In the genomic region with DNA sequence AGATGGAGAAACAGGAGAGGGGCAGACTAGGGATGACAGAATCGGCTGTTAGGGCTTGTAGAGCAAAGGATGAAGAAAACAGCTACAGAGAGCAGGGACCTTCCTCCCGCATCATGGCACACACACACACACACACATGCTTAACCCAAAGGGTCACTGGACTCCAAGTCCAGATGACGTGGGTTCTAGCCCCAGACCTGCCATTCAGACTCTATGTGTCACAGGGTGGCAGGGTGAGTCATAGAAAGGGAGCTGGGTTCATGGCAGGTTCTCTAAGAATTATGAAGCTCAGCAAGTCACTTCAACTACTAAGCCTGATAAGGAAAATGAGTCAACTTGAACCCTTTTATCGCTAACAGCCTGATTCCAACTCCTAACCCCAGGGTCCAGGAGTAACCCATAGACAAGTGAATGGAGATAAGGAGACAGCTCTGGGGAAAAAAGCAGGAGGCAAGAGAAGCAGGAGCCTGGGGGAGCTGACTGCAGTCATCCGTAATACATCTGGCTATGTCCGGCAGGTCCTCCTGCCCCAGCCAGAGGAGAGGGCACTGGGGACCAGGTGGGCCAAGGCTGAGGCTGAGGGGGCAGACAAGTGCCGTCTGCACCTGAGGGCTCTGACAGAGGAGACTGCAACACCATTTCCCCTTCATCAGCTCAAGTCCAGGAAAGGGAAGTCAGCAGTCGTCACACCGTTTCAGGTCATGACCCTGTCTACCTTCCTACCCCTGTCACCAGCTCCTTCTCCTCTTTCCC, we compare ENCODE assay signal across 8 cellular contexts. TPM values are rescaled to one million over a fixed set of nuclear protein-coding genes. Genes with fewer than 3 reads are reported as not detected.
DNase-seq lines count a peak whose midpoint lies in the region; ATAC-seq and TF ChIP-seq lines count a peak whose summit lies in the region.

No MANE protein-coding gene starts in this region.

- POLR2A ChIA-PET in AG04449 (lab: Yijun Ruan, JAX), result interaction anchor here (0.9 to 1.2 kb wide), 5 partner anchors 9 to 189 kb away, joined by 3 to 6 read pairs (median 4); a partner anchor contains a TSS
- POLR2A ChIA-PET in activated naive CD8-positive, alpha-beta T cell treated with anti-CD3 and anti-CD28 coated beads, Interleukin-2, amount 10 ng/mL, durations not matched to agents 7 days and 5 days (lab: Charles Lee), result interaction anchor here (0.7 to 3.6 kb wide), 10 partner anchors 9 to 287 kb away, joined by 3 to 41 read pairs (median 4); a partner anchor contains a TSS

- H3K4me3 Mint-ChIP-seq in activated naive CD8-positive, alpha-beta T cell treated with anti-CD3 and anti-CD28 coated beads, Interleukin-2, amount 10 ng/mL, durations not matched to agents 7 days and 5 days, result peak overlapping the region; percentile 65

- DNase-seq in AG04449 (ENCODE audit: low read depth, low spot score) (peak; percentile 77), iris pigment epithelial cell (ENCODE audit: low read depth) (peak; percentile 97), thoracic aorta (ENCODE audit: low spot score) (peak; percentile 93), NCI-H2029 treated with DMSO at 0.1 percent for 48 hours (lab: John Stamatoyannopoulos, UW) (no peak)
- DNase-seq in activated naive CD8-positive, alpha-beta T cell treated with anti-CD3 and anti-CD28 coated beads, Interleukin-2, amount 10 ng/mL, durations not matched to agents 7 days and 5 days, result no peak

- no peaks in the 10 kb centered on the region for H3K27me3 ChIP-seq in thoracic aorta (replicated peaks; ENCODE audit: insufficient read depth)

- TF ChIP-seq CTCF in AG04449 (IDR thresholded peaks at IDR 0.05; ENCODE audit: insufficient read depth, low read length, missing control alignments), result no peak
- no peak for TF ChIP-seq CTCF in thoracic aorta (IDR thresholded peaks at IDR 0.05)

- H3K9me3 Mint-ChIP-seq in activated naive CD8-positive, alpha-beta T cell treated with anti-CD3 and anti-CD28 coated beads, Interleukin-2, amount 10 ng/mL, durations not matched to agents 7 days and 5 days, result no peaks in the 10 kb centered on the region

- peak overlapping the region; percentile 84 for H3K27ac ChIP-seq in KOPT-K1 (ENCODE audit: low read depth, low read length, poor library complexity, severe bottlenecking)
- H3K27ac ChIP-seq in thoracic aorta, result peak overlapping the region; percentile 98 to 99

- peaks cover 4% of the 10 kb centered on the region for H3K36me3 Mint-ChIP-seq in activated naive CD8-positive, alpha-beta T cell treated with anti-CD3 and anti-CD28 coated beads, Interleukin-2, amount 10 ng/mL, durations not matched to agents 7 days and 5 days

- no peaks in the 10 kb centered on the region for H3K36me3 ChIP-seq in KOPT-K1 (ENCODE audit: insufficient read depth, low read length)
- no peaks in the 10 kb centered on the region for H3K36me3 ChIP-seq in thoracic aorta

- no peaks in the 10 kb centered on the region for H3K27me3 Mint-ChIP-seq in activated naive CD8-positive, alpha-beta T cell treated with anti-CD3 and anti-CD28 coated beads, Interleukin-2, amount 10 ng/mL, durations not matched to agents 7 days and 5 days

- H3K27ac Mint-ChIP-seq in activated naive CD8-positive, alpha-beta T cell treated with anti-CD3 and anti-CD28 coated beads, Interleukin-2, amount 10 ng/mL, durations not matched to agents 7 days and 5 days, result peak overlapping the region; percentile 88

- CTCF ChIA-PET in AG04449 (lab: Yijun Ruan, JAX), result interaction anchor here (0.8 to 1.5 kb wide), 7 partner anchors 9 to 150 kb away, joined by 3 to 4 read pairs (median 3); no protein-coding TSS in a partner anchor

- H3K9me3 ChIP-seq in KOPT-K1 (ENCODE audit: insufficient read depth, low read length, poor library complexity, severe bottlenecking) (no peaks in the 10 kb centered on the region), thoracic aorta (no peaks in the 10 kb centered on the region)

- peaks cover 44% of the 10 kb centered on the region for H3K4me1 Mint-ChIP-seq in activated naive CD8-positive, alpha-beta T cell treated with anti-CD3 and anti-CD28 coated beads, Interleukin-2, amount 10 ng/mL, durations not matched to agents 7 days and 5 days

- no peak overlapping the region for H3K4me3 ChIP-seq in AG04449 (ENCODE audit: low read depth, low read length)
- peak overlapping the region; percentile 30 for H3K4me3 ChIP-seq in thoracic aorta

- peaks cover 26 to 64% of the 10 kb centered on the region in 2 donors for H3K4me1 ChIP-seq in thoracic aorta (ENCODE audit: control insufficient read depth in 1 of 2, low read depth in 2 of 2)

- ATAC-seq in activated naive CD8-positive, alpha-beta T cell treated with anti-CD3 and anti-CD28 coated beads, Interleukin-2, amount 10 ng/mL, durations not matched to agents 7 days and 5 days (ENCODE audit: low read depth), result peak; percentile 42
- ATAC-seq in thoracic aorta (ENCODE audit: insufficient number of reproducible peaks, low FRiP score, low read depth) (peak; percentile 77), HG03025 (IDR thresholded peaks at IDR 0.05; ENCODE audit: low FRiP score, unreplicated experiment) (no peak), HG02588 (IDR thresholded peaks at IDR 0.05; ENCODE audit: unreplicated experiment) (no peak)

RNA-seq across cellular contexts. Expression of a gene that starts 3.6 kb away (rescaled TPM):
- total RNA-seq in activated naive CD8-positive, alpha-beta T cell treated with anti-CD3 and anti-CD28 coated beads, Interleukin-2, amount 10 ng/mL, durations not matched to agents 7 days and 5 days, result 10 to 100 TPM; 82.9 to 87.1 TPM
- total RNA-seq in thoracic aorta, result 100 to 1,000 TPM; 311 to 384 TPM

RNA-seq across cellular contexts. Expression of a gene that starts 29.9 kb away (rescaled TPM):
- 1 to 10 TPM in 1 of 2 experiments, under 1 TPM in 1; 0.43 to 1.1 TPM for total RNA-seq in activated naive CD8-positive, alpha-beta T cell treated with anti-CD3 and anti-CD28 coated beads, Interleukin-2, amount 10 ng/mL, durations not matched to agents 7 days and 5 days
- 10 to 100 TPM; 16.4 to 33.5 TPM for total RNA-seq in thoracic aorta

RNA-seq across cellular contexts. Expression of a gene that starts 35.0 kb away (rescaled TPM):
- not detected for total RNA-seq in activated naive CD8-positive, alpha-beta T cell treated with anti-CD3 and anti-CD28 coated beads, Interleukin-2, amount 10 ng/mL, durations not matched to agents 7 days and 5 days
- total RNA-seq in thoracic aorta, result under 1 TPM in 1 of 2 donors, not detected in 1; 0.78 TPM

RNA-seq across cellular contexts. Expression of a gene that starts 38.5 kb away (rescaled TPM):
- 1 to 10 TPM in 1 of 2 experiments, under 1 TPM in 1; 0.61 to 1.4 TPM for total RNA-seq in activated naive CD8-positive, alpha-beta T cell treated with anti-CD3 and anti-CD28 coated beads, Interleukin-2, amount 10 ng/mL, durations not matched to agents 7 days and 5 days
- total RNA-seq in thoracic aorta, result 100 to 1,000 TPM; 176 to 217 TPM

Comparison
In these comparisons a context has a peak if more than half of its experiments do, and no peak if none do; other contexts are left out.
1. DNase-seq: peak in AG04449 (single experiment), iris pigment epithelial cell (single experiment) and thoracic aorta (single experiment); none in activated naive CD8-positive, alpha-beta T cell treated with anti-CD3 and anti-CD28 coated beads, Interleukin-2, amount 10 ng/mL, durations not matched to agents 7 days and 5 days (single experiment) and NCI-H2029 treated with DMSO at 0.1 percent for 48 hours (single experiment).
2. ATAC-seq: peak in activated naive CD8-positive, alpha-beta T cell treated with anti-CD3 and anti-CD28 coated beads, Interleukin-2, amount 10 ng/mL, durations not matched to agents 7 days and 5 days (single experiment) and thoracic aorta (single experiment); none in HG03025 (single experiment) and HG02588 (single experiment).
3. RNA of a gene that starts 29.9 kb away (total RNA-seq): 16.4 to 33.5 TPM in thoracic aorta; 0.43 to 1.1 TPM in activated naive CD8-positive, alpha-beta T cell treated with anti-CD3 and anti-CD28 coated beads, Interleukin-2, amount 10 ng/mL, durations not matched to agents 7 days and 5 days; every median in the first group is over 4 times any median in the second.